1 cellular context compared by ENCODE assay signal in genomic region chr1:182293119-182293589, GRCh38.
A peak's percentile ranks its signal among the peaks of the same experiment; 100 is the strongest.
TF ChIP-seq lines count a peak whose summit lies in the region.

No MANE protein-coding gene starts in this region.

TF ChIP-seq in HepG2, 621 proteins besides CTCF, POLR2A, EP300 and RAD21 (continued from another document and continues in another):
- no peak for TF ChIP-seq ZBTB10 (CRISPR knock-in tag; IDR thresholded peaks at IDR 0.05; ENCODE audit: borderline replicate concordance)
- TF ChIP-seq ZNF205 (CRISPR knock-in tag; IDR thresholded peaks at IDR 0.05) = 0 out of 2 replicates have a peak, but pooled peaks have one; percentile 14
- TF ChIP-seq DNMT1 (CRISPR knock-in tag; IDR thresholded peaks at IDR 0.05) = no peak
- TF ChIP-seq SIX1 (CRISPR knock-in tag; IDR thresholded peaks at IDR 0.05; ENCODE audit: borderline replicate concordance) = peak; percentile 62; the same call in 1 of the 2 replicates
- TF ChIP-seq ZFX (CRISPR knock-in tag; IDR thresholded peaks at IDR 0.05; ENCODE audit: low read depth) = no peak
- TF ChIP-seq CCDC6 (CRISPR knock-in tag; IDR thresholded peaks at IDR 0.05) = no peak
- no peak for TF ChIP-seq RELA (CRISPR knock-in tag; IDR thresholded peaks at IDR 0.05)
- no peak for TF ChIP-seq FOSL1 (CRISPR knock-in tag; IDR thresholded peaks at IDR 0.05; ENCODE audit: borderline replicate concordance)
- no peak for TF ChIP-seq NKX3-1 (CRISPR knock-in tag; IDR thresholded peaks at IDR 0.05)
- TF ChIP-seq NR2C2 (CRISPR knock-in tag; IDR thresholded peaks at IDR 0.05; ENCODE audit: borderline replicate concordance) = no peak; the same call in 1 of the 2 replicates
- no peak for TF ChIP-seq RBM22 (optimal IDR thresholded peaks at IDR 0.05; ENCODE audit: low read length)
- TF ChIP-seq SIX4 (CRISPR knock-in tag; IDR thresholded peaks at IDR 0.05) = peak; percentile 29; the same call in 1 of the 2 replicates
- no peak for TF ChIP-seq PHF21A (CRISPR knock-in tag; IDR thresholded peaks at IDR 0.05)
- peak; percentile 94 for TF ChIP-seq SALL1 (CRISPR knock-in tag; IDR thresholded peaks at IDR 0.05)
- no peak for TF ChIP-seq ZNF547 (CRISPR knock-in tag; IDR thresholded peaks at IDR 0.05)
- 0 out of 2 replicates have a peak, but pooled peaks have one; percentile 35 for TF ChIP-seq TFE3 (CRISPR knock-in tag; IDR thresholded peaks at IDR 0.05)
- peak; percentile 39; the same call in 1 of the 2 replicates for TF ChIP-seq SSRP1 (CRISPR knock-in tag; IDR thresholded peaks at IDR 0.05)
- TF ChIP-seq SYNCRIP (IDR thresholded peaks at IDR 0.05; ENCODE audit: insufficient read depth, low read depth, low read length) = no peak
- TF ChIP-seq ZNF781 (CRISPR knock-in tag; IDR thresholded peaks at IDR 0.05; ENCODE audit: borderline replicate concordance, not compliant biosample characterization) = no peak
- TF ChIP-seq MAF1 (CRISPR knock-in tag; IDR thresholded peaks at IDR 0.05; ENCODE audit: borderline replicate concordance) = no peak
- TF ChIP-seq CEBPG (CRISPR knock-in tag; IDR thresholded peaks at IDR 0.05) = peak; percentile 60
- peak; percentile 28; the same call in 1 of the 2 replicates for TF ChIP-seq STAG1 (CRISPR knock-in tag; IDR thresholded peaks at IDR 0.05)
- TF ChIP-seq ZFP36L1 (CRISPR knock-in tag; IDR thresholded peaks at IDR 0.05) = no peak
- TF ChIP-seq ZNF740 (CRISPR knock-in tag; IDR thresholded peaks at IDR 0.05) = no peak
- no peak for TF ChIP-seq TERF1 (CRISPR knock-in tag; IDR thresholded peaks at IDR 0.05)
- TF ChIP-seq ZSCAN30 (CRISPR knock-in tag; IDR thresholded peaks at IDR 0.05) = no peak
- TF ChIP-seq ELK4 (CRISPR knock-in tag; IDR thresholded peaks at IDR 0.05; ENCODE audit: borderline replicate concordance) = no peak
- TF ChIP-seq ZNF160 (CRISPR knock-in tag; IDR thresholded peaks at IDR 0.05) = no peak
- TF ChIP-seq ZNF609 (CRISPR knock-in tag; IDR thresholded peaks at IDR 0.05; ENCODE audit: borderline replicate concordance) = peak; percentile 31; the same call in 1 of the 2 replicates
- TF ChIP-seq ZNF264 (CRISPR knock-in tag; IDR thresholded peaks at IDR 0.05) = no peak
- TF ChIP-seq ZNF343 (CRISPR knock-in tag; IDR thresholded peaks at IDR 0.05) = no peak
- TF ChIP-seq ZFP91 (CRISPR knock-in tag; IDR thresholded peaks at IDR 0.05; ENCODE audit: borderline replicate concordance) = no peak
- no peak for TF ChIP-seq THAP9 (CRISPR knock-in tag; IDR thresholded peaks at IDR 0.05; ENCODE audit: borderline replicate concordance)
- TF ChIP-seq KLF9 (CRISPR knock-in tag; IDR thresholded peaks at IDR 0.05; ENCODE audit: low read depth) = no peak
- no peak for TF ChIP-seq IRF9 (CRISPR knock-in tag; IDR thresholded peaks at IDR 0.05; ENCODE audit: borderline replicate concordance)
- no peak for TF ChIP-seq E2F1 (CRISPR knock-in tag; IDR thresholded peaks at IDR 0.05)
- no peak for TF ChIP-seq ZNF839 (CRISPR knock-in tag; IDR thresholded peaks at IDR 0.05; ENCODE audit: borderline replicate concordance)
- TF ChIP-seq ETS1 (CRISPR knock-in tag; IDR thresholded peaks at IDR 0.05) = no peak
- no peak for TF ChIP-seq MXD1 (CRISPR knock-in tag; IDR thresholded peaks at IDR 0.05)
- TF ChIP-seq ZSCAN9 (CRISPR knock-in tag; IDR thresholded peaks at IDR 0.05; ENCODE audit: borderline replicate concordance) = no peak; the same call in 1 of the 2 replicates
